In genomic region chr14:55094630-55095157, GRCh38 we compare ENCODE assay signal across 1 cellular context.
TF ChIP-seq lines count a peak whose summit lies in the region.

No MANE protein-coding gene starts in this region.

TF ChIP-seq in HepG2, 621 proteins besides CTCF, POLR2A, EP300 and RAD21:
- TF ChIP-seq MYPOP (CRISPR knock-in tag; IDR thresholded peaks at IDR 0.05) (no peak), NBN (conservative IDR thresholded peaks at IDR 0.05) (no peak), ATF7 (IDR thresholded peaks at IDR 0.05) (peak; percentile 24; the same call in 1 of the 2 replicates), ATF7 (CRISPR knock-in tag; IDR thresholded peaks at IDR 0.05) (no peak), POLR2AphosphoS2 (IDR thresholded peaks at IDR 0.05; ENCODE audit: low read depth, low read length) (no peak), FOSL2 (CRISPR knock-in tag; IDR thresholded peaks at IDR 0.05) (no peak), ZNF784 (CRISPR knock-in tag; IDR thresholded peaks at IDR 0.05; ENCODE audit: borderline replicate concordance) (no peak)
